Comparison of ENCODE assay signal across 8 cellular contexts in genomic region chr11:61293869-61294716, GRCh38. TPM values are rescaled to one million over a fixed set of nuclear protein-coding genes. Genes with fewer than 3 reads are reported as not detected.
DNase-seq lines count a peak whose midpoint lies in the region; ATAC-seq and TF ChIP-seq lines count a peak whose summit lies in the region.

No MANE protein-coding gene starts in this region.

- DNase-seq in AG04449 (ENCODE audit: low read depth, low spot score), result no peak
- peak; percentile 73 for DNase-seq in GM13977 (ENCODE audit: low spot score)
- peak; percentile 53 to 72 for DNase-seq in NCI-H526 (lab: John Stamatoyannopoulos, UW)
- DNase-seq in right cardiac atrium, result peak; percentile 61 to 89 (median 80)
- peak; percentile 85 for DNase-seq in sigmoid colon
- no peak for DNase-seq in cerebellar nuclear complex (lab: John Stamatoyannopoulos, UW)

- H3K36me3 ChIP-seq in sigmoid colon, result peaks cover 0 to 23% (median 0%) of the 10 kb centered on the region in 4 donors

- H3K4me3 ChIP-seq in AG04449 (ENCODE audit: low read depth, low read length) (peak overlapping the region; percentile 61), right cardiac atrium (ENCODE audit: low read length) (peak overlapping the region; percentile 62), sigmoid colon (peak overlapping the region; percentile 28 to 55 (median 48))

- H3K4me3 Mint-ChIP-seq in activated naive CD4-positive, alpha-beta T cell treated with anti-CD3 and anti-CD28 coated beads, Interleukin-2, amount 50 U/mL, for 24 hours, result peak overlapping the region; percentile 90

- under 1% methylated on average over 60 of the region's 60 CpGs for WGBS in right cardiac atrium
- WGBS in sigmoid colon, 2 donors, result 1% methylated on average over 60 of the region's 60 CpGs

- peaks cover 31% of the 10 kb centered on the region for H3K4me1 Mint-ChIP-seq in activated naive CD4-positive, alpha-beta T cell treated with anti-CD3 and anti-CD28 coated beads, Interleukin-2, amount 50 U/mL, for 24 hours

- H3K27ac Mint-ChIP-seq in activated naive CD4-positive, alpha-beta T cell treated with anti-CD3 and anti-CD28 coated beads, Interleukin-2, amount 50 U/mL, for 24 hours, result peak overlapping the region; percentile 82

- H3K27me3 ChIP-seq in right cardiac atrium (ENCODE audit: control insufficient read depth, insufficient read depth) (no peaks in the 10 kb centered on the region), sigmoid colon (peaks cover 6 to 42% (median 26%) of the 10 kb centered on the region in 3 donors)

- TF ChIP-seq POLR2A in sigmoid colon (IDR thresholded peaks at IDR 0.05), result no peak

- POLR2A ChIA-PET in AG04449 (lab: Yijun Ruan, JAX), result interaction anchor here (1.3 kb wide), 1 partner anchor 12 kb away, joined by 3 read pairs; no protein-coding TSS in a partner anchor

- peaks cover 7% of the 10 kb centered on the region for H3K27me3 Mint-ChIP-seq in activated naive CD4-positive, alpha-beta T cell treated with anti-CD3 and anti-CD28 coated beads, Interleukin-2, amount 50 U/mL, for 24 hours

- peak; percentile 8 for ATAC-seq in HG03039 (IDR thresholded peaks at IDR 0.05; ENCODE audit: unreplicated experiment)
- ATAC-seq in right cardiac atrium, result peak; percentile 58

- H3K9me3 Mint-ChIP-seq in activated naive CD4-positive, alpha-beta T cell treated with anti-CD3 and anti-CD28 coated beads, Interleukin-2, amount 50 U/mL, for 24 hours, result no peaks in the 10 kb centered on the region

- H3K4me1 ChIP-seq in right cardiac atrium (ENCODE audit: control insufficient read depth, insufficient read depth, low read length), result peaks cover 8% of the 10 kb centered on the region
- peaks cover 0 to 35% (median 27%) of the 10 kb centered on the region in 4 donors for H3K4me1 ChIP-seq in sigmoid colon

- peaks cover 12% of the 10 kb centered on the region for H3K36me3 Mint-ChIP-seq in activated naive CD4-positive, alpha-beta T cell treated with anti-CD3 and anti-CD28 coated beads, Interleukin-2, amount 50 U/mL, for 24 hours

- H3K27ac ChIP-seq in right cardiac atrium (ENCODE audit: low read length) (no peak overlapping the region), sigmoid colon (peak overlapping the region in 1 of 4 donors; percentile 44)

- in situ Hi-C loops in GM13977 (cut with MboI; ENCODE audit: low pct_unique_long_range_greater_than_20kb, low sequenced_read_pairs, unreplicated experiment), result no loop called here

- CTCF ChIA-PET in AG04449 (lab: Yijun Ruan, JAX), result interaction anchor here (0.6 to 2.4 kb wide), 14 partner anchors 10 to 170 kb away, joined by 3 to 8 read pairs (median 3); no protein-coding TSS in a partner anchor

- TF ChIP-seq EP300 in sigmoid colon (IDR thresholded peaks at IDR 0.05), result peak in 1 of 4 donors; percentile 8

- intact Hi-C loops in right cardiac atrium (cut with DNase I) (no loop called here), sigmoid colon (cut with DNase I) (no loop called here)

- peak; percentile 11 for TF ChIP-seq CTCF in AG04449 (IDR thresholded peaks at IDR 0.05; ENCODE audit: insufficient read depth, low read length, missing control alignments)
- TF ChIP-seq CTCF in GM13977 (IDR thresholded peaks at IDR 0.05; ENCODE audit: extremely low read depth, insufficient read depth, missing control alignments), result peak; percentile 2
- no peak for TF ChIP-seq CTCF in sigmoid colon (IDR thresholded peaks at IDR 0.05)

- no peaks in the 10 kb centered on the region for H3K9me3 ChIP-seq in right cardiac atrium (ENCODE audit: control insufficient read depth, low read length)
- H3K9me3 ChIP-seq in sigmoid colon, result no peaks in the 10 kb centered on the region

RNA-seq across cellular contexts. Expression of gene VWCE, which starts 1.0 kb away (rescaled TPM):
- 1 to 10 TPM in 3 of 4 donors, under 1 TPM in 1; 0.97 to 2.2 (median 1.3) TPM for total RNA-seq in right cardiac atrium
- 0.70 TPM for polyA plus RNA-seq in right cardiac atrium
- 1 to 10 TPM in 2 of 4 donors, under 1 TPM in 2; 0.49 to 5.5 (median 0.81) TPM for total RNA-seq in sigmoid colon
- under 1 TPM in 1 of 3 donors, not detected in 2; 0.61 TPM for polyA plus RNA-seq in sigmoid colon

RNA-seq across cellular contexts. Expression of gene DDB1, which starts 38.8 kb away (rescaled TPM):
- total RNA-seq in right cardiac atrium, result 100 to 1,000 TPM; 126 to 132 (median 130) TPM
- 103 TPM for polyA plus RNA-seq in right cardiac atrium
- 100 to 1,000 TPM; 101 to 108 (median 105) TPM for total RNA-seq in sigmoid colon
- 100 to 1,000 TPM in 1 of 3 donors, 10 to 100 TPM in 2; 68.2 to 120 (median 75.1) TPM for polyA plus RNA-seq in sigmoid colon

RNA-seq across cellular contexts. Expression of gene TKFC, which starts 38.9 kb away (rescaled TPM):
- total RNA-seq in right cardiac atrium (10 to 100 TPM; 12.7 to 19.0 (median 16.7) TPM), sigmoid colon (10 to 100 TPM; 10.8 to 12.0 (median 11.8) TPM)
- polyA plus RNA-seq in right cardiac atrium (15.7 TPM), sigmoid colon (10 to 100 TPM; 14.4 to 40.0 (median 29.4) TPM)

RNA-seq across cellular contexts. Expression of gene PGA5, which starts 53.1 kb away (rescaled TPM):
- 1 to 10 TPM in 2 of 4 donors, under 1 TPM in 2; 0.54 to 3.4 (median 0.81) TPM for total RNA-seq in right cardiac atrium
- polyA plus RNA-seq in right cardiac atrium, result 3.6 TPM
- 1 to 10 TPM in 1 of 4 donors, not detected in 3; 2.1 TPM for total RNA-seq in sigmoid colon
- 1 to 10 TPM in 2 of 3 donors, not detected in 1; 1.2 to 1.8 TPM for polyA plus RNA-seq in sigmoid colon

Comparison
In these comparisons a context has a peak if more than half of its experiments do, and no peak if none do; other contexts are left out.
1. DNase-seq: peak in GM13977 (single experiment), NCI-H526 (2 of 2), right cardiac atrium (3 of 3) and sigmoid colon (single experiment); none in AG04449 (single experiment) and cerebellar nuclear complex (0 of 2).
2. CTCF ChIP-seq: peak in AG04449 (single experiment) and GM13977 (single experiment); none in sigmoid colon (0 of 4).
3. Peak in every context shown above with its lines, with median percentiles within 50 percentile points of each other: H3K4me3 ChIP-seq.